18 cellular contexts compared by ENCODE assay signal in genomic region chr19:19498255-19498991, GRCh38. TPM values are rescaled to one million over a fixed set of nuclear protein-coding genes. Genes with fewer than 3 reads are reported as not detected.
"Had no signal": no experiment of that assay in that cellular context is flagged by ENCODE, and none has a peak within 500 bp of the region (broad histone marks: within the 10 kb centered on the region; RNA-seq: fewer than 3 reads in every experiment).

No MANE protein-coding gene starts in this region.

- H3K36me3 ChIP-seq: neural progenitor cell had no signal

- H3K27me3 ChIP-seq: esophagus squamous epithelium, neural progenitor cell, testis, tibial nerve, upper lobe of right lung had no signal

- H3K4me1 ChIP-seq: esophagus squamous epithelium, neural progenitor cell, psoas muscle, testis, upper lobe of right lung had no signal

- H3K9me3 Mint-ChIP-seq: neural progenitor cell; stimulated activated naive CD8-positive, alpha-beta T cell treated with anti-CD3 and anti-CD28 coated beads, Interleukin-15, amount 100 ng/mL, for 72 hours had no signal

- H3K9me3 ChIP-seq: esophagus squamous epithelium, psoas muscle, testis, tibial nerve, upper lobe of right lung had no signal

- DNase-seq: effector memory CD4-positive, alpha-beta T cell; esophagus squamous epithelium; foreskin fibroblast; left colon; mesendoderm; naive thymus-derived CD4-positive, alpha-beta T cell; occipital lobe; psoas muscle; retina; stimulated activated naive CD8-positive, alpha-beta T cell treated with anti-CD3 and anti-CD28 coated beads, Interleukin-15, amount 100 ng/mL, for 72 hours; testis; upper lobe of right lung had no signal

- H3K4me3 ChIP-seq: esophagus squamous epithelium, neural progenitor cell, psoas muscle, testis, tibial nerve, upper lobe of right lung had no signal

- H3K9ac ChIP-seq: neural progenitor cell had no signal

- H3K4me3 Mint-ChIP-seq: naive thymus-derived CD4-positive, alpha-beta T cell; neural progenitor cell; stimulated activated naive CD8-positive, alpha-beta T cell treated with anti-CD3 and anti-CD28 coated beads, Interleukin-15, amount 100 ng/mL, for 72 hours had no signal

- ATAC-seq: left colon; psoas muscle; sciatic nerve; stimulated activated naive CD8-positive, alpha-beta T cell treated with anti-CD3 and anti-CD28 coated beads, Interleukin-15, amount 100 ng/mL, for 72 hours; upper lobe of right lung had no signal

- H3K4me2 ChIP-seq: neural progenitor cell had no signal

- H3K27ac Mint-ChIP-seq: neural progenitor cell had no signal

- H3K27me3 Mint-ChIP-seq: naive thymus-derived CD4-positive, alpha-beta T cell; stimulated activated naive CD8-positive, alpha-beta T cell treated with anti-CD3 and anti-CD28 coated beads, Interleukin-15, amount 100 ng/mL, for 72 hours had no signal

- H3K27ac ChIP-seq: esophagus squamous epithelium, neural progenitor cell, psoas muscle, testis, tibial nerve, upper lobe of right lung had no signal

- H2AFZ ChIP-seq: neural progenitor cell had no signal

RNA-seq across cellular contexts. Expression of gene TSSK6, which starts 16.9 kb away (rescaled TPM):
- total RNA-seq: skeletal muscle tissue had no signal

RNA-seq across cellular contexts. Expression of gene CILP2, which starts 39.6 kb away (rescaled TPM):
- total RNA-seq: kidney epithelial cell, lung microvascular endothelial cell, psoas muscle had no signal
